8 cellular contexts compared by ENCODE assay signal in the genomic region with DNA sequence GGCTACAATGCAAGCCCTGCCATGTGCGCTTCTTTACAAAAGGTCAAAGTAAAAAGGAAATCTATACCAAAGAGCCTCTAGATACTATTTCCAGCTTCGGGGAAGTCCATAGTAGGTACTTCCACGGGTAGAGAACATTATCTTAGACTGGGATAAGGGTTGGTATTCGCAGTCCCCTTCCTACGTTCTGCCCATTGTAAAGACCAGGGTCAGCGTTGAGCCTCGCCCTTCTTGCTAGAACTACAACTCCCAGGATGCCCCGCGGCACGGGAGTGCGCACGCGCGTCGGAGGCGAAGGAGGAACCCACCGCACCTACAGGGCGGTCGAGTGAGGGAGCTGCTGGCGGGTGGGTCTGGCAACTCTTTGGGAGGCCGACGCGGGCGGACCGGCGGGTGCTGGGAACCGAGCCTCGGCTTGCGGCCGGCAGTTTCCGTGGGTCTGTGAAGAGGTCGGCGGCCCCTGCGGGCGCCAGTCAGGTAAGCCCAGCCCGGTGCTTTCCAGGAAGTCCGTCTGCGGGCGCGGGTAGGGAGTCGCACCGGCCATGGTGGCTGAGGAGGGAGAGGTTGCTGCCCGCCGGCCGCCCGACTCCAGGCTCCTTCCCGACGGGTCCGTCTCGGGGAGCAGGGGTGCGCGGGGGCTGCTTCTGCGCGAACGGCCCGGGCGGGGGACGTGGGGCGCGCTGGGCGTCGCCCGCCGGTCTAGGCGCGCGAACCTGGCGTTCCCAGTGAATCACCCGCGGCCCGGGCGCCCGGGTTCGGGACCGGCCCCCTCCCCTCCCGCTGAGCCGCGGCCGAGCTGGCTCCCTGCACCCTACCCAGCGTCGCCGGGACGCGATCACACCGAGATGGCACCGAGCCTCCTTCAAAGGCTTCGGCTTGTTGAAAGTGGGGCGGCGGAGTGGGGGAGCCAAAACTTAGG. TPM values are rescaled to one million over a fixed set of nuclear protein-coding genes. Genes with fewer than 3 reads are reported as not detected.
DNase-seq lines count a peak whose midpoint lies in the region; ATAC-seq and TF ChIP-seq lines count a peak whose summit lies in the region.

A gene (plus strand): TSS at position 294 of the 919 bp plus-strand sequence. CDS start 33,232 bp downstream, outside the sequence.

- intact Hi-C loops in T-helper 1 cell treated with Interleukin-12 subunit alpha and Interleukin-12 subunit beta and Interleukin-4 antibody, amounts not matched to agents 30 ng/mL and 1 ng/mL, for 36 hours (cut with micrococcal nuclease) = loop anchor here (1.0 to 10.0 kb wide), 10 partner anchors 9 to 850 kb away; a partner anchor contains a TSS
- intact Hi-C loops in heart right ventricle (cut with DNase I) = loop anchor here in 4 of 10 donors (2.0 to 5.0 kb wide), 3 partner anchors 48 to 55 kb away; no protein-coding TSS in a partner anchor
- intact Hi-C loops in posterior cingulate gyrus (cut with DNase I) = no loop called here

- peaks cover 0 to 42% (median 38%) of the 10 kb centered on the region in 9 donors for H3K4me1 ChIP-seq in heart right ventricle

- no peaks in the 10 kb centered on the region for H3K36me3 ChIP-seq in heart right ventricle

- peak within 1 kb of the TSS; percentile 98 for H3K4me3 Mint-ChIP-seq in type B pancreatic cell

- peak; percentile 91 for ATAC-seq in HG02642 (IDR thresholded peaks at IDR 0.05; ENCODE audit: poor library complexity, unreplicated experiment)
- peak; percentile 97 to 99 (median 98) for ATAC-seq in heart right ventricle

- H3K27me3 Mint-ChIP-seq in type B pancreatic cell = no peaks in the 10 kb centered on the region

- TF ChIP-seq CTCF in GM12865 (IDR thresholded peaks at IDR 0.05; ENCODE audit: insufficient read depth, low read depth, low read length, missing control alignments) (no peak), heart right ventricle (IDR thresholded peaks at IDR 0.05) (peak in 2 of 9 donors; percentile 12 to 21), type B pancreatic cell (conservative IDR thresholded peaks at IDR 0.05) (peak; percentile 26)

- H3K4me1 Mint-ChIP-seq in type B pancreatic cell (ENCODE audit: unreplicated experiment) = peaks cover 12% of the 10 kb centered on the region

- H3K27ac Mint-ChIP-seq in type B pancreatic cell = peak within 1 kb of the TSS; percentile 98

- peak; percentile 94 for DNase-seq in GM12865 (ENCODE audit: low read depth)
- peak; percentile 53 for DNase-seq in NCI-H1105 (lab: John Stamatoyannopoulos, UW)
- peak; percentile 50 for DNase-seq in amniotic stem cell (lab: John Stamatoyannopoulos, UW)
- DNase-seq in heart right ventricle = peak; percentile 92 to 97
- peak; percentile 85 to 99 (median 94) for DNase-seq in posterior cingulate gyrus
- peak; percentile 95 for DNase-seq in type B pancreatic cell (ENCODE audit: extremely low spot score, unreplicated experiment)

- no peaks in the 10 kb centered on the region for H3K27me3 ChIP-seq in heart right ventricle

- no peaks in the 10 kb centered on the region for H3K9me3 Mint-ChIP-seq in type B pancreatic cell

- WGBS in heart right ventricle, 2 donors = 2% methylated on average over 89 of the region's 89 CpGs

- H3K4me3 ChIP-seq in GM12865 (ENCODE audit: low read depth, low read length) (peak within 1 kb of the TSS; percentile 98), heart right ventricle (peak within 1 kb of the TSS; percentile 77 to 99 (median 92))

- H3K27ac ChIP-seq in heart right ventricle = peak within 1 kb of the TSS; percentile 82 to 99 (median 95)

- H3K9me3 ChIP-seq in heart right ventricle = no peaks in the 10 kb centered on the region

- peaks cover 4% of the 10 kb centered on the region for H3K36me3 Mint-ChIP-seq in type B pancreatic cell

RNA-seq across cellular contexts. Expression of the gene that starts here (rescaled TPM):
- total RNA-seq in T-helper 1 cell treated with Interleukin-12 subunit alpha and Interleukin-12 subunit beta and Interleukin-4 antibody, amounts not matched to agents 30 ng/mL and 1 ng/mL, for 36 hours = 63.9 and 72.1 TPM in 2 replicates
- total RNA-seq in heart right ventricle (10 to 100 TPM; 15.2 to 28.7 (median 18.2) TPM), type B pancreatic cell (ENCODE audit: low replicate concordance) (49.0 and 83.2 TPM in 2 replicates)
- polyA plus RNA-seq in heart right ventricle = 10 to 100 TPM in 1 of 2 donors, 1 to 10 TPM in 1; 5.4 to 21.6 TPM

Comparison
In these comparisons a context has a peak if more than half of its experiments do, and no peak if none do; other contexts are left out.
1. Peak in every context shown above with its lines: DNase-seq, ATAC-seq, H3K4me3 ChIP-seq and H3K27ac ChIP-seq.